In the genomic region with DNA sequence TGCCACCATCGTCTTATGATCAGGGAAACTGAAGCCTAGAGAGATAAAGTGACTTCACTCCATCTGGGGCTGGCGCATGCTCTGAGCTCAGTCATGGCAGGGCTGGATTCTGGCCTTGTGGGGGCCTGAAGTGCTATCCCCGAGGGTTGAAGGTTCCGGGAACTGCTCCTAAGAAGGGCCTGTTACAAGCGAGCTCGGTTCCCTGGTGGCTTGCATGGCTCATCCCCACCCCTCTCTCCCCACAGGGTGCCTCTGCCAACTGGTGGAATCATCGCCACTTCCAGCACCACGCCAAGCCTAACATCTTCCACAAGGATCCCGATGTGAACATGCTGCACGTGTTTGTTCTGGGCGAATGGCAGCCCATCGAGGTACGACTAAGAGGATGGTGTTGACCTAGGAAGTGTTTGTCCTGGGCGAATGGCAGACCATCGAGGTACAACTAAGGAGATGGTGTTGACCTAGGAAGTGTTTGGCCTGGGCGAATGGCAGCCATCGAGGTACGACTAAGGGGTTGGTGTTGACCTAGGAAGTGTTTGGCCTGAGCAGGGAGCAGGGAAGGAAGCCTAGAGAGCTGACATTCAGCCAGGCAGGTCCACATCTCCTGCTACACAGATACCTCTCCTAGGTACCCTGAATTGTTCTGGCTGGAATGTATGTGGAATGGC, we compare ENCODE assay signal across 22 cellular contexts.
"Had no signal": no experiment of that assay in that cellular context is flagged by ENCODE, and none has a peak within 500 bp of the region (broad histone marks: within the 10 kb centered on the region; RNA-seq: fewer than 3 reads in every experiment).

No MANE protein-coding gene starts in this region.

- H3K27me3 ChIP-seq: heart left ventricle, right atrium auricular region, stomach had no signal

- H3K9me3 Mint-ChIP-seq: activated T-helper 17 cell treated with anti-CD3 and anti-CD28 coated beads, Interleukin-2, amount 50 U/mL, for 72 hours; nephron had no signal

- DNase-seq: activated CD4-positive, alpha-beta T cell treated with anti-CD3 and anti-CD28 coated beads, Interleukin-2, amount 50 U/mL, for 48 hours; activated CD8-positive, alpha-beta memory T cell treated with anti-CD3 and anti-CD28 coated beads, Interleukin-2, amount 10 ng/mL, durations not matched to agents 7 days and 5 days; activated naive CD4-positive, alpha-beta T cell treated with Interleukin-2 at 50 U/mL for 16 hours; aorta; cortex of kidney; gastrocnemius medialis; left ventricle myocardium inferior; mammary epithelial cell; midbrain; occipital lobe; stimulated activated CD4-positive, alpha-beta T cell treated with anti-CD3 and anti-CD28 coated beads, Interleukin-12 subunit alpha, Interleukin-12 subunit beta, amount 100 ng/mL, for 4 hours; stimulated activated CD4-positive, alpha-beta T cell treated with anti-CD3 and anti-CD28 coated beads, Interleukin-1b, Interleukin-23, amount 100 ng/mL, for 48 hours; stomach; T1000; trophoblast cell had no signal

- FAIRE-seq: endometrium had no signal

- H3K4me1 Mint-ChIP-seq: activated CD8-positive, alpha-beta memory T cell treated with anti-CD3 and anti-CD28 coated beads, Interleukin-2, amount 10 ng/mL, durations not matched to agents 7 days and 5 days; activated T-helper 17 cell treated with anti-CD3 and anti-CD28 coated beads, Interleukin-2, amount 50 U/mL, for 72 hours had no signal

- H3K27ac ChIP-seq: gastrocnemius medialis, heart left ventricle, left ventricle myocardium inferior, right atrium auricular region, stomach had no signal

- ATAC-seq: activated CD4-positive, CD25-positive, alpha-beta regulatory T cell treated with anti-CD3 and anti-CD28 coated beads, Interleukin-2, amount 50 U/mL, for 24 hours; activated CD8-positive, alpha-beta memory T cell treated with anti-CD3 and anti-CD28 coated beads, Interleukin-2, amount 10 ng/mL, durations not matched to agents 7 days and 5 days; activated T-helper 17 cell treated with anti-CD3 and anti-CD28 coated beads, Interleukin-2, amount 50 U/mL, for 72 hours; esophagus mucosa; gastrocnemius medialis; heart left ventricle had no signal

- H3K27me3 Mint-ChIP-seq: activated CD8-positive, alpha-beta memory T cell treated with anti-CD3 and anti-CD28 coated beads, Interleukin-2, amount 10 ng/mL, durations not matched to agents 7 days and 5 days; activated T-helper 17 cell treated with anti-CD3 and anti-CD28 coated beads, Interleukin-2, amount 50 U/mL, for 72 hours had no signal

- H3K4me1 ChIP-seq: stomach had no signal

- H3K4me3 Mint-ChIP-seq: activated CD8-positive, alpha-beta memory T cell treated with anti-CD3 and anti-CD28 coated beads, Interleukin-2, amount 10 ng/mL, durations not matched to agents 7 days and 5 days; activated T-helper 17 cell treated with anti-CD3 and anti-CD28 coated beads, Interleukin-2, amount 50 U/mL, for 72 hours; nephron had no signal

- H3K9me3 ChIP-seq: gastrocnemius medialis, heart left ventricle, left ventricle myocardium inferior, right atrium auricular region, stomach had no signal

- H3K4me3 ChIP-seq: gastrocnemius medialis, heart left ventricle, left ventricle myocardium inferior, right atrium auricular region, stomach had no signal

- H3K27ac Mint-ChIP-seq: activated CD8-positive, alpha-beta memory T cell treated with anti-CD3 and anti-CD28 coated beads, Interleukin-2, amount 10 ng/mL, durations not matched to agents 7 days and 5 days; activated T-helper 17 cell treated with anti-CD3 and anti-CD28 coated beads, Interleukin-2, amount 50 U/mL, for 72 hours had no signal

- H3K36me3 ChIP-seq: gastrocnemius medialis, right atrium auricular region had no signal
